8 cellular contexts compared by ENCODE assay signal in the genomic region with DNA sequence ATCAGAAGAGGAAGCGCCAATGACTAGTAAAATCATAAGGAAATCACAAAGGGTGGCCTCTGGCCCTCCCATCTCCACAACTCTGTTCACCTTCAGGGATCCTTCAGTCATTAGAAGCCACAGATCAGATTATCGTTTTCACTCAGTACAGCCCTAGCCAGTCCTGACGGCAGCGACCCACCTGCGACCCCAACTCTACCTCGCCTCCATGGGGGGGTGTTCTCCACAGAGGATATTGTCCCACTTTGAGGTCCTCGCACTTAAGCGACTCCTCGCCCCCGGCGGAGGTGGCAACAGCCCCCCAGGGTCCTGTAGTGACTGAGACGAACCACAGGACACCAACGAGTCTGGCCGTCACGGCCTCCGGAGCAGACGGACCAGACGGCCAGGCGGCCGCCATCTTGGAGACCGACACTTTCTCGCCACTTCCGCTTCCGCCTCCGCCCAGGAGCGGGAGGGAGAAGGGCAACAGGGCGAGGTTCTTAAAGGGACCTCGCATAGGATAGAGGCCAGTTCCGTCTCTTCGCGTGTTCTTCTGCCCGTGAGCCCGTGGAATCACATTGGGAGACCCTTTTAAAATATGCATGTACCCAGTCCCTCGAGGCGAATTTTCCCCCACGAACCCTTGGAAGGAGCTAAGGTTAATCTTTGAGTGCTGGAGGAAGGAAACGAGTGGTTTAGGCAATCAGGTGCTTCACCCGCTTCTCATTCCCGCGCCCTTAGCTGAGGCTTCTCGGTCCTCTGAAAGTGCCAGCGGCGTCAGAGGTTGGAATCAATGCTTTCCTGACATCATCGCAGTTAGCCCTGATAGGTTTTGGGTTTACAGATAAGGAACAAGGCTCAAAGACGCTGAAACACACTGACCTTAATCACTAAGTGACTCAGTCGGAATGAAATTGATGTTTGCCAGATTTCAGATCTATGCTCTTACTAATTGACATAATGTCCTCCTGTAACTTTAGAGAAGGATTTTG.
DNase-seq lines count a peak whose midpoint lies in the region; ATAC-seq and TF ChIP-seq lines count a peak whose summit lies in the region.

A gene (minus strand): TSS at position 421 of the 974 bp plus-strand sequence. CDS start 21 bp downstream, at position 400.

- ATAC-seq in HG03439 (IDR thresholded peaks at IDR 0.05; ENCODE audit: unreplicated experiment) = peak; percentile 100

- H3K27me3 ChIP-seq in layer of hippocampus (ENCODE audit: control insufficient read depth, insufficient read depth, low read length) = no peaks in the 10 kb centered on the region

- DNase-seq in AML-193 (lab: John Stamatoyannopoulos, UW) (peak; percentile 82 to 83), NCI-H510A treated with DMSO at 0.1 percent for 48 hours (lab: John Stamatoyannopoulos, UW) (peak; percentile 98)
- DNase-seq in activated CD4-positive, alpha-beta T cell treated with anti-CD3 and anti-CD28 coated beads for 4 hours = peak; percentile 75 to 77
- DNase-seq in stimulated activated CD4-positive, alpha-beta T cell treated with anti-CD3 and anti-CD28 coated beads, Interleukin-1b, Interleukin-23, amount 100 ng/mL, for 4 hours (ENCODE audit: low read depth in 2 of 2) = peak; percentile 71 to 74

- H3K27ac ChIP-seq in cingulate gyrus (ENCODE audit: low read depth, low read length) (peak within 1 kb of the TSS; percentile 76), layer of hippocampus (ENCODE audit: low read depth, low read length) (peak within 1 kb of the TSS; percentile 79)

- peak; percentile 99 for TF ChIP-seq POLR2A in GM19193 (IDR thresholded peaks at IDR 0.05; ENCODE audit: extremely low read depth, insufficient read depth, insufficient read length)

Comparison
In these comparisons a context has a peak if more than half of its experiments do, and no peak if none do; other contexts are left out.
1. Peak in every context shown above with its lines: DNase-seq, ATAC-seq and H3K27ac ChIP-seq.